2 cellular contexts compared by ENCODE assay signal in genomic region chr19:7051421-7051820, GRCh38. TPM values are rescaled to one million over a fixed set of nuclear protein-coding genes. Genes with fewer than 3 reads are reported as not detected.
"Had no signal": no experiment of that assay in that cellular context is flagged by ENCODE, and none has a peak within 500 bp of the region (broad histone marks: within the 10 kb centered on the region; RNA-seq: fewer than 3 reads in every experiment).

No MANE protein-coding gene starts in this region.

RNA-seq across cellular contexts. Expression of gene MBD3L2, which starts 2.3 kb away (rescaled TPM):
- total RNA-seq: GM12878 had no signal
- polyA plus RNA-seq: GM12878 had no signal

RNA-seq across cellular contexts. Expression of gene MBD3L3, which starts 7.1 kb away (rescaled TPM):
- total RNA-seq: GM12878 had no signal
- polyA plus RNA-seq: GM12878 had no signal

RNA-seq across cellular contexts. Expression of gene MBD3L4, which starts 11.4 kb away (rescaled TPM):
- total RNA-seq: G401, GM12878 had no signal
- polyA plus RNA-seq: GM12878 had no signal

RNA-seq across cellular contexts. Expression of gene MBD3L5, which starts 21.0 kb away (rescaled TPM):
- total RNA-seq: G401, GM12878 had no signal
- polyA plus RNA-seq: GM12878 had no signal
